ENCODE assay signal across 8 cellular contexts in the genomic region with DNA sequence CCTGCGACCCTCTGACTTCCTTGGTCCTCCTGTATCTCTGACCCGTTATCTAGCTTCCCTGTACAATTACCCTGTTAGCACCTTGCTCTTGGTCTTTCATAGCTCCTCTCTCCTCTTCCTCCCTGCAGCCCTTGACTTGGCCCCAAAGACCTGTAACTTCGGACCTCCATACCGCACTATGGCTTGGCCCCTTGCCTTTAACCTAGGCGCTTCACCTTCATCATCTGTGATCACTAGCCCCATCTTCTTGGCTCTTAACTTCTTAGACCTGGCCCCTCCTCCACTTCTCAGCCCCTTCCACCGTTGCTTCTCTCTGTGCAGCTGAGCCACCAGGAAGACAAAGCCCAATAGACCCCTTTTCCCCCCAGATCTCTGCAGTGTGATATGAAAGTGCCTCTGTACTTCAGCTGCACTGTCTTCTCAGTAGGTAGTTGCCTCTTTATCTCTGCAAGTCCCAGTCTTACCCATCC. TPM values are rescaled to one million over a fixed set of nuclear protein-coding genes. Genes with fewer than 3 reads are reported as not detected.
DNase-seq lines count a peak whose midpoint lies in the region; ATAC-seq, FAIRE-seq and TF ChIP-seq lines count a peak whose summit lies in the region.

No MANE protein-coding gene starts in this region.

- no peaks in the 10 kb centered on the region for H3K27me3 ChIP-seq in BJ (ENCODE audit: control insufficient read depth, insufficient read depth, low read length)

- peak overlapping the region; percentile 98 for H3K27ac Mint-ChIP-seq in MCF 10A (ENCODE audit: low read depth, unreplicated experiment)

- FAIRE-seq in D721Med (lab: Jason Lieb, UNC): no peak

- peaks cover 8% of the 10 kb centered on the region for H3K9me3 Mint-ChIP-seq in MCF 10A (ENCODE audit: unreplicated experiment)

- H3K4me1 ChIP-seq in mucosa of descending colon (ENCODE audit: low read depth): peaks cover 13% of the 10 kb centered on the region

- TF ChIP-seq CTCF in BJ (IDR thresholded peaks at IDR 0.05; ENCODE audit: insufficient read depth, low read depth, low read length) (no peak), MCF 10A (IDR thresholded peaks at IDR 0.05; ENCODE audit: unreplicated experiment) (no peak), mucosa of descending colon (IDR thresholded peaks at IDR 0.05) (no peak), D721Med (IDR thresholded peaks at IDR 0.05; ENCODE audit: insufficient read depth, missing control alignments) (no peak)

- peak overlapping the region; percentile 62 for H3K4me3 ChIP-seq in BJ (ENCODE audit: low read depth, low read length)
- peak overlapping the region; percentile 94 for H3K4me3 ChIP-seq in mucosa of descending colon

- ATAC-seq in HG03439 (IDR thresholded peaks at IDR 0.05; ENCODE audit: unreplicated experiment): peak; percentile 12
- ATAC-seq in mucosa of descending colon: no peak
- ATAC-seq in HG03354 (IDR thresholded peaks at IDR 0.05; ENCODE audit: poor library complexity, severe bottlenecking, unreplicated experiment): no peak

- CTCF ChIA-PET in BJ (lab: Yijun Ruan, JAX): interaction anchor here (1.2 to 2.2 kb wide), 5 partner anchors 18 to 228 kb away, joined by 3 to 5 read pairs (median 4); no protein-coding TSS in a partner anchor
- CTCF ChIA-PET in MCF 10A (lab: Yijun Ruan, JAX): interaction anchor here (0.7 to 2.4 kb wide), 7 partner anchors 11 to 112 kb away, joined by 3 to 6 read pairs (median 3); partner anchors contain the start of gene SLC2A1

- DNase-seq in BJ (ENCODE audit: low read depth): no peak
- no peak for DNase-seq in MCF 10A (ENCODE audit: unreplicated experiment)
- no peak for DNase-seq in mucosa of descending colon
- DNase-seq in cortex of kidney (lab: John Stamatoyannopoulos, UW): no peak
- DNase-seq in D721Med (ENCODE audit: insufficient read length, low spot score): no peak
- no peak for DNase-seq in 8988T

- no TSS peak for BruUV-seq in MCF 10A (replicated peaks; lab: Mats Ljungman, UMichigan)

- H3K4me1 Mint-ChIP-seq in MCF 10A (ENCODE audit: insufficient read depth, unreplicated experiment): peaks cover 28% of the 10 kb centered on the region

- peak overlapping the region; percentile 98 for H3K4me3 Mint-ChIP-seq in MCF 10A (ENCODE audit: unreplicated experiment)

- H3K36me3 Mint-ChIP-seq in MCF 10A (ENCODE audit: insufficient read depth, unreplicated experiment): peaks cover 23% of the 10 kb centered on the region

- H3K27me3 Mint-ChIP-seq in MCF 10A (ENCODE audit: insufficient read depth, unreplicated experiment): no peaks in the 10 kb centered on the region

- no peaks in the 10 kb centered on the region for H3K9me3 ChIP-seq in mucosa of descending colon

- intact Hi-C loops in MCF 10A (cut with micrococcal nuclease): no loop called here
- intact Hi-C loops in mucosa of descending colon (cut with DNase I, micrococcal nuclease): no loop called here

- H3K36me3 ChIP-seq in BJ (ENCODE audit: control insufficient read depth, insufficient read depth, low read length) (peaks cover 15% of the 10 kb centered on the region), mucosa of descending colon (ENCODE audit: low read depth) (no peaks in the 10 kb centered on the region)

- POLR2A ChIA-PET in BJ (lab: Charles Lee): interaction anchor here (1.3 kb wide), 1 partner anchor 30 kb away, joined by 3 read pairs; the partner anchor contains the start of genes ERMAP and SVBP
- POLR2A ChIA-PET in MCF 10A (lab: Yijun Ruan, JAX): interaction anchor here (0.7 to 6.5 kb wide), 12 partner anchors 9 to 390 kb away, joined by 3 to 88 read pairs (median 6); partner anchors contain the start of genes C1orf50, ERMAP, P3H1 and SVBP

RNA-seq across cellular contexts. Expression of gene ZNF691, which starts 0.7 kb away (rescaled TPM):
- 4.8 and 5.6 TPM in 2 replicates for polyA plus RNA-seq in BJ (2011; rRNA removed)
- 2.5 and 4.0 TPM in 2 replicates for polyA minus RNA-seq in BJ (2011; rRNA and poly(A)+ RNA removed)
- 8.4 and 9.5 TPM in 2 replicates for total RNA-seq in MCF 10A (2022)
- 10 to 100 TPM in 1 of 3 donors, 1 to 10 TPM in 2; 5.9 to 10.8 (median 5.9) TPM for total RNA-seq in mucosa of descending colon

RNA-seq across cellular contexts. Expression of gene SVBP, which starts 29.9 kb away (rescaled TPM):
- polyA plus RNA-seq in BJ (2011; rRNA removed): 10.5 and 20.2 TPM in 2 replicates
- polyA minus RNA-seq in BJ (2011; rRNA and poly(A)+ RNA removed): 0.62 and 2.2 TPM in 2 replicates
- total RNA-seq in MCF 10A (2022): 15.7 and 16.7 TPM in 2 replicates
- total RNA-seq in mucosa of descending colon: 10 to 100 TPM; 14.9 to 20.3 (median 15.4) TPM

RNA-seq across cellular contexts. Expression of gene ERMAP, which starts 30.2 kb away (rescaled TPM):
- 24.4 and 26.5 TPM in 2 replicates for polyA plus RNA-seq in BJ (2011; rRNA removed)
- polyA minus RNA-seq in BJ (2011; rRNA and poly(A)+ RNA removed): 10.9 and 14.7 TPM in 2 replicates
- total RNA-seq in MCF 10A (2022) (13.2 and 17.2 TPM in 2 replicates), mucosa of descending colon (10 to 100 TPM; 15.3 to 17.9 (median 16.7) TPM)
